ENCODE assay signal across 20 cellular contexts in the genomic region with DNA sequence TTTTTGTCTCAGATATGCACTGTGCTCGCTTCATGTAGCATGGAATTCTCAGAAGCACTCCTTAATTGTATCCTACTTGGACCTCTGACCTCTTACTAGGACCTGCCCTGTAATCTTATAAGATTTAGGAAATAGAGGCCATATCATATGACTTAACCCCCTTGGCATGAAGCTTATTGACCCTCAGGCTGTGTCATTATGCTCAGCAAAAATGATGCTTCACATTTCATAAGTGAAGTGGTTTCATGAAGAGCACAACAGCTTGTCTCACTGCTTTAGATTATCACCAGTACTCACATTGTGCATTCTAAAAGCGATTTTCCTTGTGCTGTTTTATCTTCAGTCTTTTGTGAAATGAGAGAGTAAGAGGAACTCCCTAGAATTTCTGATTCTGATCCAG.
"Had no signal": no experiment of that assay in that cellular context is flagged by ENCODE, and none has a peak within 500 bp of the region (broad histone marks: within the 10 kb centered on the region; RNA-seq: fewer than 3 reads in every experiment).

No MANE protein-coding gene starts in this region.

- H3K27me3 Mint-ChIP-seq: activated B cell treated with CpG ODN at 0.5 μM for 24 hours; naive thymus-derived CD8-positive, alpha-beta T cell had no signal

- H3K27ac ChIP-seq: body of pancreas, gastroesophageal sphincter, pancreas, right lobe of liver, thoracic aorta had no signal

- H3K9me3 Mint-ChIP-seq: activated B cell treated with CpG ODN at 0.5 μM for 24 hours; activated naive CD4-positive, alpha-beta T cell treated with anti-CD3 and anti-CD28 coated beads for 36 hours; activated T-cell treated with anti-CD3 and anti-CD28 coated beads, Interleukin-2, amount 50 U/mL, for 4 hours; immature natural killer cell; naive thymus-derived CD8-positive, alpha-beta T cell had no signal

- H3K9me3 ChIP-seq: body of pancreas, gastroesophageal sphincter, heart right ventricle, pancreas, right lobe of liver, thoracic aorta had no signal

- ATAC-seq: activated CD8-positive, alpha-beta T cell treated with anti-CD3 and anti-CD28 coated beads, Interleukin-2, amount 10 ng/mL, durations not matched to agents 7 days and 5 days; activated T-cell treated with anti-CD3 and anti-CD28 coated beads, Interleukin-2, amount 50 U/mL, for 4 hours; body of pancreas; gastroesophageal sphincter; naive thymus-derived CD8-positive, alpha-beta T cell; pancreas had no signal

- H3K4me3 Mint-ChIP-seq: activated B cell treated with CpG ODN at 0.5 μM for 24 hours; activated CD8-positive, alpha-beta T cell treated with anti-CD3 and anti-CD28 coated beads, Interleukin-2, amount 10 ng/mL, durations not matched to agents 7 days and 5 days; activated naive CD4-positive, alpha-beta T cell treated with anti-CD3 and anti-CD28 coated beads for 36 hours; activated T-cell treated with anti-CD3 and anti-CD28 coated beads, Interleukin-2, amount 50 U/mL, for 4 hours; immature natural killer cell; naive thymus-derived CD8-positive, alpha-beta T cell had no signal

- H3K27ac Mint-ChIP-seq: activated B cell treated with CpG ODN at 0.5 μM for 24 hours; activated CD8-positive, alpha-beta T cell treated with anti-CD3 and anti-CD28 coated beads, Interleukin-2, amount 10 ng/mL, durations not matched to agents 7 days and 5 days; activated naive CD4-positive, alpha-beta T cell treated with anti-CD3 and anti-CD28 coated beads for 36 hours; immature natural killer cell had no signal

- FAIRE-seq: colon had no signal

- H3K4me3 ChIP-seq: body of pancreas, gastroesophageal sphincter, heart right ventricle, pancreas, right lobe of liver, thoracic aorta had no signal

- H3K36me3 ChIP-seq: gastroesophageal sphincter, pancreas, right lobe of liver, thoracic aorta had no signal

- H3K27me3 ChIP-seq: body of pancreas, gastroesophageal sphincter, heart right ventricle, pancreas, right lobe of liver had no signal

- DNase-seq: activated B cell treated with CpG ODN at 0.5 μM for 24 hours; activated CD4-positive, alpha-beta T cell treated with anti-CD3 and anti-CD28 coated beads for 48 hours; activated CD8-positive, alpha-beta memory T cell treated with anti-CD3 and anti-CD28 coated beads, Interleukin-2, amount 50 U/mL, for 4 hours; activated CD8-positive, alpha-beta T cell treated with anti-CD3 and anti-CD28 coated beads, Interleukin-2, amount 10 ng/mL, durations not matched to agents 7 days and 5 days; activated naive CD4-positive, alpha-beta T cell treated with anti-CD3 and anti-CD28 coated beads for 36 hours; activated T-cell treated with anti-CD3 and anti-CD28 coated beads, Interleukin-2, amount 50 U/mL, for 4 hours; body of pancreas; central memory CD4-positive, alpha-beta T cell; heart right ventricle; immature natural killer cell; kidney glomerular epithelial cell; left ventricle myocardium superior; naive thymus-derived CD8-positive, alpha-beta T cell; pancreas; right lobe of liver; small intestine; stimulated activated CD4-positive, alpha-beta T cell treated with anti-CD3 and anti-CD28 coated beads, Interleukin-4, amount 100 ng/mL, for 1 hour had no signal
